Comparison of ENCODE assay signal across 19 cellular contexts in genomic region chr9:127644428-127644827, GRCh38. TPM values are rescaled to one million over a fixed set of nuclear protein-coding genes. Genes with fewer than 3 reads are reported as not detected.
DNase-seq lines count a peak whose midpoint lies in the region; ATAC-seq, FAIRE-seq and TF ChIP-seq lines count a peak whose summit lies in the region.
"Had no signal": no experiment of that assay in that cellular context is flagged by ENCODE, and none has a peak within 500 bp of the region (broad histone marks: within the 10 kb centered on the region; RNA-seq: fewer than 3 reads in every experiment).

No MANE protein-coding gene starts in this region.

- H3K27me3 ChIP-seq in mammary epithelial cell (ENCODE audit: insufficient read depth, low read length): no peaks in the 10 kb centered on the region
- no peaks in the 10 kb centered on the region for H3K27me3 ChIP-seq in breast epithelium
- H3K27me3 ChIP-seq in HUES48 (ENCODE audit: control insufficient read depth, insufficient read depth, low read length): no peaks in the 10 kb centered on the region
- H3K27me3 ChIP-seq in pancreas: no peaks in the 10 kb centered on the region

- no peaks in the 10 kb centered on the region for H3K9me3 Mint-ChIP-seq in endothelial cell (ENCODE audit: unreplicated experiment)
- H3K9me3 Mint-ChIP-seq in immature natural killer cell: no peaks in the 10 kb centered on the region
- H3K9me3 Mint-ChIP-seq: CD14-positive monocyte had no signal

- TF ChIP-seq CTCF in mammary epithelial cell (conservative IDR thresholded peaks at IDR 0.05 in 1 of 2, IDR thresholded peaks at IDR 0.05 in 1 of 2; ENCODE audit: extremely low read depth in 1 of 2, insufficient read depth in 1 of 2, low read depth in 1 of 2, low read length in 2 of 2) (no peak), breast epithelium (IDR thresholded peaks at IDR 0.05) (no peak), endothelial cell (IDR thresholded peaks at IDR 0.05; ENCODE audit: unreplicated experiment) (no peak), pancreas (IDR thresholded peaks at IDR 0.05) (no peak)

- dilution Hi-C loops in mammary epithelial cell (cut with HindIII; ENCODE audit: low sequenced_read_pairs): no loop called here

- peak overlapping the region; percentile 1 for H3K4me2 ChIP-seq in mammary epithelial cell (ENCODE audit: insufficient read depth, low read depth, low read length)

- no TSS peak for BruUV-seq in mammary epithelial cell (replicated peaks; lab: Mats Ljungman, UMichigan)

- H3K9me3 ChIP-seq in mammary epithelial cell (replicated peaks; ENCODE audit: insufficient read depth, low read length) (no peaks in the 10 kb centered on the region), breast epithelium (no peaks in the 10 kb centered on the region), HUES48 (ENCODE audit: control insufficient read depth, insufficient read depth, low read length) (no peaks in the 10 kb centered on the region), pancreas (no peaks in the 10 kb centered on the region)

- H3K27me3 Mint-ChIP-seq in endothelial cell (ENCODE audit: unreplicated experiment): no peaks in the 10 kb centered on the region
- peaks cover 0 to 3% (median 0%) of the 10 kb centered on the region in 3 donors for H3K27me3 Mint-ChIP-seq in immature natural killer cell (ENCODE audit: low read depth in 3 of 3)

- H3K4me3 ChIP-seq in mammary epithelial cell (replicated peaks in 1 of 3; ENCODE audit: insufficient read depth in 1 of 3, low read depth in 2 of 3, low read length in 3 of 3) (no peak overlapping the region), breast epithelium (no peak overlapping the region), HUES48 (ENCODE audit: low read depth, low read length) (no peak overlapping the region), pancreas (no peak overlapping the region)
- H3K4me3 ChIP-seq: GM23248, K562 had no signal

- H3K27ac ChIP-seq in mammary epithelial cell (ENCODE audit: insufficient read depth, low read depth, low read length) (no peak overlapping the region), breast epithelium (no peak overlapping the region), HUES48 (ENCODE audit: low read depth, low read length) (peak overlapping the region; percentile 50), pancreas (peak overlapping the region in 3 of 4 donors; percentile 22 to 51 (median 45))
- H3K27ac ChIP-seq: GM23248 had no signal

- H3K36me3 Mint-ChIP-seq in endothelial cell (ENCODE audit: low read depth, unreplicated experiment): peaks cover 4% of the 10 kb centered on the region
- no peaks in the 10 kb centered on the region for H3K36me3 Mint-ChIP-seq in immature natural killer cell
- H3K36me3 Mint-ChIP-seq: CD14-positive monocyte had no signal

- no peaks in the 10 kb centered on the region for H4K20me1 ChIP-seq in mammary epithelial cell (ENCODE audit: insufficient read depth, low read length)

- H3K4me1 Mint-ChIP-seq in endothelial cell (ENCODE audit: unreplicated experiment): peaks cover 23% of the 10 kb centered on the region
- no peaks in the 10 kb centered on the region for H3K4me1 Mint-ChIP-seq in immature natural killer cell
- H3K4me1 Mint-ChIP-seq: CD14-positive monocyte had no signal

- peak overlapping the region; percentile 56 for H3K4me3 Mint-ChIP-seq in endothelial cell (ENCODE audit: unreplicated experiment)
- no peak overlapping the region for H3K4me3 Mint-ChIP-seq in immature natural killer cell
- H3K4me3 Mint-ChIP-seq: CD14-positive monocyte had no signal

- CTCF ChIA-PET in mammary epithelial cell (lab: Charles Lee; ENCODE audit: low non-redundant PET): no interaction called here

- H3K36me3 ChIP-seq in mammary epithelial cell (ENCODE audit: insufficient read depth, low read length) (no peaks in the 10 kb centered on the region), breast epithelium (no peaks in the 10 kb centered on the region), HUES48 (ENCODE audit: control insufficient read depth, insufficient read depth, low read length) (no peaks in the 10 kb centered on the region), pancreas (no peaks in the 10 kb centered on the region)

- no peak overlapping the region for H3K9ac ChIP-seq in mammary epithelial cell (ENCODE audit: insufficient read depth, low read length)
- H3K9ac ChIP-seq in HUES48 (ENCODE audit: low read depth, low read length): no peak overlapping the region
- H3K9ac ChIP-seq: GM23248 had no signal

- ATAC-seq in pancreas (peak in 3 of 4 donors; percentile 25 to 49 (median 40)), HG03159 (IDR thresholded peaks at IDR 0.05; ENCODE audit: unreplicated experiment) (no peak)
- ATAC-seq: K562 had no signal

- H3K79me2 ChIP-seq in mammary epithelial cell (ENCODE audit: insufficient read depth, low read length): peaks cover 34% of the 10 kb centered on the region

- H3K27ac Mint-ChIP-seq in endothelial cell (ENCODE audit: unreplicated experiment) (no peak overlapping the region), immature natural killer cell (no peak overlapping the region)
- H3K27ac Mint-ChIP-seq: CD14-positive monocyte had no signal

- WGBS in mammary epithelial cell (ENCODE audit: low coverage, missing lambda C conversion rate): 96% methylated on average over 4 of the region's 4 CpGs
- 64 to 68% methylated on average over 4 of the region's 4 CpGs for WGBS in pancreas, 2 donors

- peak overlapping the region; percentile 68 for H2AFZ ChIP-seq in mammary epithelial cell (ENCODE audit: low read depth, low read length)
- H2AFZ ChIP-seq: GM23248 had no signal

- in situ Hi-C loops in mammary epithelial cell (cut with MboI; ENCODE audit: low sequenced_read_pairs in 2 of 2): no loop called here

- FAIRE-seq in pancreas (lab: Jason Lieb, UNC): no peak
- FAIRE-seq: GM19239, K562 had no signal

- DNase-seq in mammary epithelial cell (no peak), breast epithelium (ENCODE audit: low spot score in 2 of 2) (no peak), endothelial cell (ENCODE audit: low spot score) (no peak), pancreas (no peak), immature natural killer cell (no peak), HCEC 1CT (no peak)
- DNase-seq: 8988T, GDM1, GM23248, NCI-H1105, NCI-H2081 treated with DMSO at 0.1 percent for 48 hours, NCI-H446 treated with DMSO at 0.1 percent for 48 hours, NCI-H69, SHP77 treated with DMSO at 0.1 percent for 48 hours had no signal

- no peak for TF ChIP-seq POLR2A in breast epithelium (IDR thresholded peaks at IDR 0.05)

- intact Hi-C loops in mammary epithelial cell (cut with micrococcal nuclease): no loop called here
- intact Hi-C loops in breast epithelium (cut with DNase I; ENCODE audit: low total_unique reads): no loop called here
- intact Hi-C loops in pancreas (cut with DNase I): no loop called here

- H3K4me1 ChIP-seq in mammary epithelial cell (ENCODE audit: insufficient read depth, low read length): no peaks in the 10 kb centered on the region
- no peaks in the 10 kb centered on the region for H3K4me1 ChIP-seq in breast epithelium
- peaks cover 4% of the 10 kb centered on the region; the same call in 1 of the 2 replicates for H3K4me1 ChIP-seq in HUES48 (ENCODE audit: control insufficient read depth, insufficient read depth, low read length)
- H3K4me1 ChIP-seq in pancreas: peaks cover 5 to 17% (median 7%) of the 10 kb centered on the region in 3 donors

RNA-seq across cellular contexts. Expression of gene STXBP1, which starts 32.4 kb away (rescaled TPM):
- total RNA-seq in mammary epithelial cell (10 to 100 TPM; 32.5 to 72.5 TPM), breast epithelium (10 to 100 TPM; 19.0 to 45.9 (median 43.2) TPM), endothelial cell (ENCODE audit: unreplicated experiment) (113 TPM), pancreas (10 to 100 TPM; 14.3 to 33.0 (median 22.0) TPM)
- polyA plus RNA-seq in mammary epithelial cell (31.6 TPM), pancreas (10 to 100 TPM; 17.6 to 46.4 TPM), immature natural killer cell (under 1 TPM in 2 of 3 donors, not detected in 1; 0.59 to 0.99 TPM)
- polyA minus RNA-seq in mammary epithelial cell: 107 TPM

Comparison
In these comparisons a context has a peak if more than half of its experiments do, and no peak if none do; other contexts are left out.
1. H3K27ac ChIP-seq: peak in HUES48 (single experiment) and pancreas (3 of 4); none in mammary epithelial cell (single experiment) and breast epithelium (0 of 2).